In the genomic region with DNA sequence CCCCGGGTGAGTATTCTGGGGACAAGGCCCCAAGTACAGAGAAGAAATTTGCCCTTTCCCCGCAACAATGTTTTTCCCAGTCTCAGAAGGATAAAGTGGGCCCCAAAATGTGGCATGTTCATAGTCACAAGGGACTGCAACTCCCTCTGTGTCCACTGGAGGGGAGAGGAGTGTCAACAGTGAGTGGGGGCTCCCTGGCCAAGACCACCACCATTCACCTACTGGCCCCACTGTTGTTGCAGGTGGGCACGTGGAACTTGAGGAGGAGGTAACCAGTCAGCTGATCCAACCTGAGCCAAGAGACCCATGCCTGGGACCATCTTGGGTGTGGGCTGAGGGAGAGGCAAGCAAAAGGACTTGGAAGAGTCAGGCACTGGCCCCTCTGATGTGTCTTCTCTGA, we compare ENCODE assay signal across 8 cellular contexts. TPM values are rescaled to one million over a fixed set of nuclear protein-coding genes. Genes with fewer than 3 reads are reported as not detected.
DNase-seq lines count a peak whose midpoint lies in the region; ATAC-seq and TF ChIP-seq lines count a peak whose summit lies in the region.

No MANE protein-coding gene starts in this region.

- H3K27me3 ChIP-seq in CD4-positive, CD25-positive, alpha-beta regulatory T cell (ENCODE audit: control insufficient read depth, insufficient read depth, low read length): no peaks in the 10 kb centered on the region
- H3K27me3 ChIP-seq in breast epithelium: no peaks in the 10 kb centered on the region

- H3K4me3 Mint-ChIP-seq in CD4-positive, CD25-positive, alpha-beta regulatory T cell: no peak overlapping the region

- peaks cover 24% of the 10 kb centered on the region for H3K36me3 Mint-ChIP-seq in CD4-positive, CD25-positive, alpha-beta regulatory T cell

- no peak for TF ChIP-seq POLR2A in breast epithelium (IDR thresholded peaks at IDR 0.05)

- intact Hi-C loops in breast epithelium (cut with DNase I; ENCODE audit: low total_unique reads): no loop called here

- ATAC-seq in CD4-positive, CD25-positive, alpha-beta regulatory T cell (ENCODE audit: low read depth in 2 of 2): peak; percentile 37 to 38
- ATAC-seq in HG03196 (IDR thresholded peaks at IDR 0.05; ENCODE audit: unreplicated experiment): no peak

- peaks cover 16% of the 10 kb centered on the region for H3K4me1 ChIP-seq in CD4-positive, CD25-positive, alpha-beta regulatory T cell (ENCODE audit: control insufficient read depth, insufficient read depth, low read length, poor library complexity, severe bottlenecking)
- H3K4me1 ChIP-seq in breast epithelium: no peaks in the 10 kb centered on the region

- no peak overlapping the region for H3K27ac ChIP-seq in CD4-positive, CD25-positive, alpha-beta regulatory T cell (ENCODE audit: insufficient read depth, low read length, poor library complexity, severe bottlenecking)
- H3K27ac ChIP-seq in breast epithelium: peak overlapping the region; percentile 74 to 82

- peaks cover 0 to 8% (median 3%) of the 10 kb centered on the region in 4 donors for H3K4me1 Mint-ChIP-seq in CD4-positive, CD25-positive, alpha-beta regulatory T cell

- peak; percentile 59 to 68 (median 66) for TF ChIP-seq CTCF in breast epithelium (IDR thresholded peaks at IDR 0.05)

- H3K27ac Mint-ChIP-seq in CD4-positive, CD25-positive, alpha-beta regulatory T cell: peak overlapping the region; percentile 75 to 89 (median 88)

- H3K4me3 ChIP-seq in CD4-positive, CD25-positive, alpha-beta regulatory T cell (ENCODE audit: low read depth, low read length): peak overlapping the region; percentile 86
- H3K4me3 ChIP-seq in breast epithelium: peak overlapping the region; percentile 50 to 68 (median 58)

- H3K36me3 ChIP-seq in CD4-positive, CD25-positive, alpha-beta regulatory T cell (ENCODE audit: control insufficient read depth, insufficient read depth, low read length): peaks cover 32% of the 10 kb centered on the region
- H3K36me3 ChIP-seq in breast epithelium: peaks cover 26% of the 10 kb centered on the region

- DNase-seq in CD4-positive, CD25-positive, alpha-beta regulatory T cell: peak in 2 of 3 donors; percentile 33 to 53
- DNase-seq in GM19238 (ENCODE audit: insufficient read length, low spot score): peak; percentile 46
- peak; percentile 47 for DNase-seq in RKO (ENCODE audit: low spot score)
- DNase-seq in breast epithelium (ENCODE audit: low spot score in 2 of 2): no peak
- DNase-seq in inferior parietal cortex (ENCODE audit: extremely low spot score): peak; percentile 16
- peak; percentile 44 for DNase-seq in stimulated activated CD8-positive, alpha-beta memory T cell treated with anti-CD3 and anti-CD28 coated beads, Interleukin-4, amount 100 ng/mL, for 48 hours
- DNase-seq in NOMO-1 (lab: John Stamatoyannopoulos, UW; ENCODE audit: unreplicated experiment in 2 of 2): no peak

- H3K9me3 Mint-ChIP-seq in CD4-positive, CD25-positive, alpha-beta regulatory T cell: no peaks in the 10 kb centered on the region

- no peaks in the 10 kb centered on the region for H3K27me3 Mint-ChIP-seq in CD4-positive, CD25-positive, alpha-beta regulatory T cell

- H3K9me3 ChIP-seq in CD4-positive, CD25-positive, alpha-beta regulatory T cell (ENCODE audit: control insufficient read depth in 2 of 2, low read length in 2 of 2): no peaks in the 10 kb centered on the region
- no peaks in the 10 kb centered on the region for H3K9me3 ChIP-seq in breast epithelium

RNA-seq across cellular contexts. Expression of a gene that starts 0.8 kb away (rescaled TPM):
- 3.5 TPM for total RNA-seq in CD4-positive, CD25-positive, alpha-beta regulatory T cell
- 1 to 10 TPM; 1.6 to 4.8 (median 2.8) TPM for polyA plus RNA-seq in CD4-positive, CD25-positive, alpha-beta regulatory T cell
- total RNA-seq in breast epithelium: 1 to 10 TPM; 2.5 to 4.0 (median 3.3) TPM

RNA-seq across cellular contexts. Expression of a gene that starts 12.7 kb away (rescaled TPM):
- 21.9 TPM for total RNA-seq in CD4-positive, CD25-positive, alpha-beta regulatory T cell
- polyA plus RNA-seq in CD4-positive, CD25-positive, alpha-beta regulatory T cell: 10 to 100 TPM in 3 of 4 donors, 1 to 10 TPM in 1; 8.8 to 16.3 (median 11.8) TPM
- total RNA-seq in breast epithelium: 10 to 100 TPM; 14.1 to 53.3 (median 31.8) TPM

RNA-seq across cellular contexts. Expression of a gene that starts 22.2 kb away (rescaled TPM):
- 30.3 TPM for total RNA-seq in CD4-positive, CD25-positive, alpha-beta regulatory T cell
- polyA plus RNA-seq in CD4-positive, CD25-positive, alpha-beta regulatory T cell: 10 to 100 TPM; 45.1 to 52.2 (median 48.0) TPM
- 10 to 100 TPM; 40.5 to 50.3 (median 40.6) TPM for total RNA-seq in breast epithelium

RNA-seq across cellular contexts. Expression of a gene that starts 22.3 kb away (rescaled TPM):
- total RNA-seq in CD4-positive, CD25-positive, alpha-beta regulatory T cell: 17.3 TPM
- 1 to 10 TPM; 4.1 to 7.6 (median 6.0) TPM for polyA plus RNA-seq in CD4-positive, CD25-positive, alpha-beta regulatory T cell
- total RNA-seq in breast epithelium: 10 to 100 TPM; 24.3 to 28.2 (median 26.1) TPM

RNA-seq across cellular contexts. Expression of a gene that starts 39.5 kb away (rescaled TPM):
- total RNA-seq in CD4-positive, CD25-positive, alpha-beta regulatory T cell: 0.17 TPM
- under 1 TPM; 0.24 to 0.45 (median 0.29) TPM for polyA plus RNA-seq in CD4-positive, CD25-positive, alpha-beta regulatory T cell
- total RNA-seq in breast epithelium: 10 to 100 TPM in 1 of 3 donors, 1 to 10 TPM in 2; 6.4 to 10.2 (median 7.0) TPM

Comparison
In these comparisons a context has a peak if more than half of its experiments do, and no peak if none do; other contexts are left out.
1. DNase-seq: peak in CD4-positive, CD25-positive, alpha-beta regulatory T cell (2 of 3), GM19238 (single experiment), RKO (single experiment), inferior parietal cortex (single experiment) and stimulated activated CD8-positive, alpha-beta memory T cell treated with anti-CD3 and anti-CD28 coated beads, Interleukin-4, amount 100 ng/mL, for 48 hours (single experiment); none in breast epithelium (0 of 2) and NOMO-1 (0 of 2).